Comparison of ENCODE assay signal across 1 cellular context in genomic region chr19:49092686-49093085, GRCh38.
TF ChIP-seq lines count a peak whose summit lies in the region.

No MANE protein-coding gene starts in this region.

TF ChIP-seq in K562, 482 proteins besides CTCF, POLR2A, EP300 and RAD21:
- TF ChIP-seq ZNF76 (CRISPR knock-in tag; IDR thresholded peaks at IDR 0.05; ENCODE audit: borderline replicate concordance) (no peak), HLTF (IDR thresholded peaks at IDR 0.05) (no peak), ZNF121 (CRISPR knock-in tag; conservative IDR thresholded peaks at IDR 0.05) (peak; percentile 68), FOXA1 (IDR thresholded peaks at IDR 0.05; ENCODE audit: borderline replicate concordance) (no peak), RBM25 (IDR thresholded peaks at IDR 0.05; ENCODE audit: low read depth, low read length, severe bottlenecking) (peak; percentile 6)
